20 cellular contexts compared by ENCODE assay signal in the genomic region with DNA sequence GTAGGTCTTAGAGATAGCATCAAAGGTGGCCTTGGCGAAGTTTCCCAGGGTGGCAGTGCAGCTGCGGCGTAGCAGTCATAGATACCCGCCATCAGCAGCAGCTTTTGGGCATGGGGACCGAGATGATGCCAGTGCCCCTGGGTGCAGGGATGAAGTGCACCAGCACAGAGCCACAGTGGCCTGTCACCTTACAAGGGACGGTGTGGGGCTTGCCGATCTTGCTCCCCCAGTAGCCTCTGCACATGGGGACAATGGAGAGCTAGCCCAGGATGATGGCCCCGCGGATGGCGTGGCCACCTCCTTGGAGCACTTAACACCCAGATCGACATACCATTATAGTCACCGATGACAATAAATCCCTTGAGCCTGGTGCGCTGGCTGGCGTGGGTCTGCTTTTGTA.
DNase-seq lines count a peak whose midpoint lies in the region; ATAC-seq, FAIRE-seq and TF ChIP-seq lines count a peak whose summit lies in the region.
"Had no signal": no experiment of that assay in that cellular context is flagged by ENCODE, and none has a peak within 500 bp of the region (broad histone marks: within the 10 kb centered on the region; RNA-seq: fewer than 3 reads in every experiment).

No MANE protein-coding gene starts in this region.

- no peaks in the 10 kb centered on the region for H3K79me1 ChIP-seq in neuronal stem cell (ENCODE audit: low read depth, low read length)

- intact Hi-C loops in sigmoid colon (cut with DNase I): no loop called here

- no peak overlapping the region for H2BK15ac ChIP-seq in neuronal stem cell (ENCODE audit: low read length)

- H2BK5ac ChIP-seq in neuronal stem cell (ENCODE audit: low read length): no peak overlapping the region

- peaks cover 0 to 7% (median 0%) of the 10 kb centered on the region in 3 experiments for H3K27me3 ChIP-seq in neuronal stem cell (ENCODE audit: control insufficient read depth in 3 of 3, insufficient read depth in 3 of 3, low read depth in 1 of 3, low read length in 3 of 3)
- no peaks in the 10 kb centered on the region for H3K27me3 ChIP-seq in sigmoid colon
- no peaks in the 10 kb centered on the region; the same call in 1 of the 2 replicates for H3K27me3 ChIP-seq in SK-N-SH (ENCODE audit: insufficient read depth)
- H3K27me3 ChIP-seq: BLaER1 treated with 17β-estradiol and CSF1 and Interleukin-3, amounts not matched to agents 10 nM and 100 nM had no signal

- POLR2A ChIA-PET in SK-N-SH (lab: Yijun Ruan, JAX): no interaction called here

- CTCF ChIA-PET in SK-N-SH (lab: Yijun Ruan, JAX): interaction anchor here (1.2 to 1.8 kb wide), 2 partner anchors 10 to 403 kb away, joined by 5 to 7 read pairs; no protein-coding TSS in a partner anchor

- no peak overlapping the region for H2BK12ac ChIP-seq in neuronal stem cell (ENCODE audit: low read length)

- peak; percentile 31 for FAIRE-seq in HTR-8/SVneo (lab: Jason Lieb, UNC)
- FAIRE-seq: A549, D721Med, G401.6, GM12891 had no signal

- no peak for ATAC-seq in GM18868 (IDR thresholded peaks at IDR 0.05; ENCODE audit: unreplicated experiment)
- ATAC-seq: A549; CD8-positive, alpha-beta T cell had no signal

- H3K4me3 ChIP-seq in neuronal stem cell (ENCODE audit: low read length in 2 of 2): no peak overlapping the region
- H3K4me3 ChIP-seq in sigmoid colon: no peak overlapping the region
- no peak overlapping the region for H3K4me3 ChIP-seq in SK-N-SH (ENCODE audit: low read depth in 2 of 2, low read length in 1 of 2)
- H3K4me3 ChIP-seq: A549; BLaER1 treated with 17β-estradiol and CSF1 and Interleukin-3, amounts not matched to agents 10 nM and 100 nM had no signal

- TF ChIP-seq EP300 in sigmoid colon (IDR thresholded peaks at IDR 0.05) (no peak), SK-N-SH (IDR thresholded peaks at IDR 0.05; ENCODE audit: borderline replicate concordance in 1 of 2, low read depth in 1 of 2, low read length in 1 of 2) (no peak)

- TF ChIP-seq POLR2A in sigmoid colon (IDR thresholded peaks at IDR 0.05): no peak

- H4K20me1 ChIP-seq in SK-N-SH (ENCODE audit: insufficient read depth): no peaks in the 10 kb centered on the region
- H4K20me1 ChIP-seq: BLaER1 treated with 17β-estradiol and CSF1 and Interleukin-3, amounts not matched to agents 10 nM and 100 nM had no signal

- H3K18ac ChIP-seq in neuronal stem cell (ENCODE audit: low read length): peak overlapping the region; percentile 69

- H2AFZ ChIP-seq in neuronal stem cell (ENCODE audit: low read length) (no peak overlapping the region), SK-N-SH (ENCODE audit: low read depth) (no peak overlapping the region)

- H3K27ac ChIP-seq in neuronal stem cell (replicated peaks; ENCODE audit: low read length) (no peak overlapping the region), sigmoid colon (no peak overlapping the region), SK-N-SH (ENCODE audit: low read depth in 2 of 2, low read length in 1 of 2) (no peak overlapping the region)
- H3K27ac ChIP-seq: 22Rv1; A549; BLaER1 treated with 17β-estradiol and CSF1 and Interleukin-3, amounts not matched to agents 10 nM and 100 nM; C4-2B had no signal

- no peak overlapping the region for H4K91ac ChIP-seq in neuronal stem cell (ENCODE audit: low read depth, low read length, poor library complexity)

- H3K4me2 ChIP-seq in neuronal stem cell (ENCODE audit: insufficient read depth, low read length, poor library complexity, severe bottlenecking): no peak overlapping the region
- no peak overlapping the region for H3K4me2 ChIP-seq in SK-N-SH
- H3K4me2 ChIP-seq: A549; BLaER1 treated with 17β-estradiol and CSF1 and Interleukin-3, amounts not matched to agents 10 nM and 100 nM had no signal

- H3K9ac ChIP-seq in neuronal stem cell (ENCODE audit: low read depth, low read length, poor library complexity) (no peak overlapping the region), SK-N-SH (no peak overlapping the region)
- H3K9ac ChIP-seq: BLaER1 treated with 17β-estradiol and CSF1 and Interleukin-3, amounts not matched to agents 10 nM and 100 nM had no signal

- no peaks in the 10 kb centered on the region for H3K9me2 ChIP-seq in SK-N-SH

- TF ChIP-seq RAD21 in SK-N-SH (IDR thresholded peaks at IDR 0.05; ENCODE audit: low read length): no peak

- no CpG with 5 or more reads among the region's 14 CpGs for WGBS in neuronal stem cell (ENCODE audit: extremely low coverage in 2 of 2, insufficient read length in 2 of 2, insufficient replicate concordance in 1 of 2), 2 donors
- 85 to 90% methylated on average over 14 of the region's 14 CpGs for WGBS in sigmoid colon, 2 donors
- WGBS in SK-N-SH (ENCODE audit: low lambda C conversion rate): 69% methylated on average over 9 of the region's 14 CpGs

- no peak overlapping the region for H3K14ac ChIP-seq in neuronal stem cell (ENCODE audit: low read length)

- H3K36me3 ChIP-seq in neuronal stem cell (replicated peaks in 1 of 2; ENCODE audit: control insufficient read depth in 2 of 2, insufficient read depth in 2 of 2, low read length in 2 of 2) (no peaks in the 10 kb centered on the region), sigmoid colon (no peaks in the 10 kb centered on the region), SK-N-SH (replicated peaks in 1 of 2; ENCODE audit: control insufficient read depth in 1 of 2, insufficient read depth in 2 of 2, low read length in 1 of 2) (no peaks in the 10 kb centered on the region)
- H3K36me3 ChIP-seq: BLaER1 treated with 17β-estradiol and CSF1 and Interleukin-3, amounts not matched to agents 10 nM and 100 nM had no signal

- no peak overlapping the region for H3K4ac ChIP-seq in neuronal stem cell (ENCODE audit: low read length)

- DNase-seq in HTR-8/SVneo (ENCODE audit: insufficient read length, low spot score) (no peak), neuronal stem cell (ENCODE audit: low spot score) (no peak), sigmoid colon (peak; percentile 34), NOMO-1 treated with dmso at 0.1 percent for 144 hours (lab: John Stamatoyannopoulos, UW; ENCODE audit: unreplicated experiment) (no peak), SK-N-SH (no peak)
- DNase-seq: AML-193; Caco-2; Calu3; CD4-positive, alpha-beta T cell; CD8-positive, alpha-beta T cell; DMS79 treated with DMSO at 0.1 percent for 48 hours; GF-D8 had no signal

- H4K8ac ChIP-seq in neuronal stem cell (ENCODE audit: low read depth, low read length): no peak overlapping the region

- H3K23ac ChIP-seq in neuronal stem cell (ENCODE audit: low read depth, low read length, poor library complexity): no peak overlapping the region

- H3K9me3 ChIP-seq in neuronal stem cell (replicated peaks in 1 of 2; ENCODE audit: control insufficient read depth in 2 of 2, insufficient read depth in 1 of 2, low read depth in 1 of 2, low read length in 2 of 2): peaks cover 0 to 3% of the 10 kb centered on the region in 2 donors
- H3K9me3 ChIP-seq in sigmoid colon: no peaks in the 10 kb centered on the region
- no peaks in the 10 kb centered on the region for H3K9me3 ChIP-seq in SK-N-SH
- H3K9me3 ChIP-seq: A549, Caco-2 had no signal

- H2BK120ac ChIP-seq in neuronal stem cell (ENCODE audit: low read depth, low read length): no peak overlapping the region

- no peaks in the 10 kb centered on the region for H3K79me2 ChIP-seq in SK-N-SH (ENCODE audit: insufficient read depth)

- TF ChIP-seq CTCF in sigmoid colon (IDR thresholded peaks at IDR 0.05) (no peak), SK-N-SH (IDR thresholded peaks at IDR 0.05) (no peak)

- H3F3A ChIP-seq in SK-N-SH (replicated peaks; ENCODE audit: insufficient read depth): no peaks in the 10 kb centered on the region

- peak overlapping the region; percentile 30 for H2AK5ac ChIP-seq in neuronal stem cell (ENCODE audit: low read depth, low read length)

- H3K4me1 ChIP-seq in neuronal stem cell (ENCODE audit: control insufficient read depth in 2 of 2, insufficient read depth in 1 of 2, low read depth in 1 of 2, low read length in 2 of 2) (no peaks in the 10 kb centered on the region), sigmoid colon (no peaks in the 10 kb centered on the region), SK-N-SH (ENCODE audit: control insufficient read depth in 1 of 2, insufficient read depth in 2 of 2, low read depth in 1 of 2, low read length in 1 of 2) (peaks cover 0 to 3% of the 10 kb centered on the region in 2 experiments; a peak in 1 of 4 replicates)
- H3K4me1 ChIP-seq: BLaER1 treated with 17β-estradiol and CSF1 and Interleukin-3, amounts not matched to agents 10 nM and 100 nM had no signal

TF ChIP-seq in SK-N-SH, 30 proteins besides CTCF, POLR2A, EP300 and RAD21:
- TF ChIP-seq FOXJ3 (CRISPR knock-in tag; IDR thresholded peaks at IDR 0.05) (no peak), RFX5 (IDR thresholded peaks at IDR 0.05; ENCODE audit: low read length) (no peak), POLR2AphosphoS5 (IDR thresholded peaks at IDR 0.05; ENCODE audit: low read depth, low read length) (no peak), TEAD4 (IDR thresholded peaks at IDR 0.05; ENCODE audit: borderline replicate concordance, insufficient read depth) (no peak), MXI1 (IDR thresholded peaks at IDR 0.05; ENCODE audit: low read depth, low read length) (no peak), SIN3A (IDR thresholded peaks at IDR 0.05; ENCODE audit: borderline replicate concordance, low read depth, low read length) (no peak), EZH2phosphoT487 (IDR thresholded peaks at IDR 0.05; ENCODE audit: borderline replicate concordance, low read depth) (no peak), GABPA (IDR thresholded peaks at IDR 0.05; ENCODE audit: low read depth) (no peak), MEF2A (IDR thresholded peaks at IDR 0.05; ENCODE audit: borderline replicate concordance, low read depth) (no peak), YY1 (IDR thresholded peaks at IDR 0.05; ENCODE audit: low read depth) (no peak), SMC3 (IDR thresholded peaks at IDR 0.05; ENCODE audit: low read depth, low read length) (no peak), JUND (IDR thresholded peaks at IDR 0.05) (no peak), CHD2 (IDR thresholded peaks at IDR 0.05; ENCODE audit: low read length, partially characterized antibody) (no peak), TAF1 (IDR thresholded peaks at IDR 0.05; ENCODE audit: borderline replicate concordance, low read depth, low read length) (no peak), FOSL2 (IDR thresholded peaks at IDR 0.05; ENCODE audit: borderline replicate concordance, low read depth) (no peak)
- TF ChIP-seq, protein P1, sequence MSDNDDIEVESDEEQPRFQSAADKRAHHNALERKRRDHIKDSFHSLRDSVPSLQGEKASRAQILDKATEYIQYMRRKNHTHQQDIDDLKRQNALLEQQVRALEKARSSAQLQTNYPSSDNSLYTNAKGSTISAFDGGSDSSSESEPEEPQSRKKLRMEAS (IDR thresholded peaks at IDR 0.05; ENCODE audit: low read depth): no peak
